1 cellular context compared by ENCODE assay signal in genomic region chr3:158111861-158112260, GRCh38.
TF ChIP-seq lines count a peak whose summit lies in the region.

No MANE protein-coding gene starts in this region.

TF ChIP-seq in GM12878, 131 proteins besides CTCF, POLR2A, EP300 and RAD21 (continued from another document):
- TF ChIP-seq IRF3 (IDR thresholded peaks at IDR 0.05) = no peak
TF ChIP-seq in GM12878: peak in this region for 0.
